ENCODE assay signal across 9 cellular contexts in genomic region chr17:37570527-37571093, GRCh38. TPM values are rescaled to one million over a fixed set of nuclear protein-coding genes. Genes with fewer than 3 reads are reported as not detected.
DNase-seq lines count a peak whose midpoint lies in the region; ATAC-seq, FAIRE-seq and TF ChIP-seq lines count a peak whose summit lies in the region.
"Had no signal": no experiment of that assay in that cellular context is flagged by ENCODE, and none has a peak within 500 bp of the region (broad histone marks: within the 10 kb centered on the region; RNA-seq: fewer than 3 reads in every experiment).

No MANE protein-coding gene starts in this region.

- H3K36me3 ChIP-seq in RWPE2 (ENCODE audit: low read depth) (peaks cover 64% of the 10 kb centered on the region), bronchial epithelial cell (ENCODE audit: control insufficient read depth, insufficient read depth, low read length) (peaks cover 5% of the 10 kb centered on the region), left lung (peaks cover 0 to 90% of the 10 kb centered on the region in 2 donors), tibial nerve (peaks cover 6 to 90% (median 13%) of the 10 kb centered on the region in 3 donors)

- H3K4me1 ChIP-seq in RWPE2 (ENCODE audit: insufficient read depth, poor library complexity, severe bottlenecking) (no peaks in the 10 kb centered on the region), left lung (no peaks in the 10 kb centered on the region), tibial nerve (no peaks in the 10 kb centered on the region)

- 93% methylated on average over 8 of the region's 8 CpGs for WGBS in tibial nerve, 2 donors

- H3K27me3 ChIP-seq in RWPE2 (ENCODE audit: insufficient read depth, poor library complexity, severe bottlenecking) (no peaks in the 10 kb centered on the region), bronchial epithelial cell (ENCODE audit: control insufficient read depth, insufficient read depth, low read length) (no peaks in the 10 kb centered on the region), left lung (no peaks in the 10 kb centered on the region), tibial nerve (no peaks in the 10 kb centered on the region)

- FAIRE-seq in bronchial epithelial cell (lab: Jason Lieb, UNC), result no peak

- no peak overlapping the region for H3K4me3 ChIP-seq in RWPE2 (ENCODE audit: severe bottlenecking)
- H3K4me3 ChIP-seq in bronchial epithelial cell (ENCODE audit: low read depth, low read length), result no peak overlapping the region
- no peak overlapping the region for H3K4me3 ChIP-seq in left lung
- no peak overlapping the region for H3K4me3 ChIP-seq in tibial nerve
- H3K4me3 ChIP-seq: skin epidermis had no signal

- no peak for TF ChIP-seq POLR2A in tibial nerve (IDR thresholded peaks at IDR 0.05)

- H3K9me3 ChIP-seq in RWPE2 (ENCODE audit: severe bottlenecking) (no peaks in the 10 kb centered on the region), left lung (no peaks in the 10 kb centered on the region), tibial nerve (peaks cover 0 to 16% (median 0%) of the 10 kb centered on the region in 4 donors)

- peak; percentile 100 for ATAC-seq in RWPE2 (ENCODE audit: low read depth)
- ATAC-seq in left lung, result peak; percentile 95
- ATAC-seq in HG03565 (IDR thresholded peaks at IDR 0.05; ENCODE audit: unreplicated experiment), result no peak

- intact Hi-C loops in left lung (cut with DNase I), result no loop called here

- TF ChIP-seq EP300 in tibial nerve (IDR thresholded peaks at IDR 0.05), result no peak

- H3K27ac ChIP-seq in RWPE2 (ENCODE audit: poor library complexity, severe bottlenecking), result no peak overlapping the region
- no peak overlapping the region for H3K27ac ChIP-seq in left lung
- H3K27ac ChIP-seq in tibial nerve, result no peak overlapping the region
- H3K27ac ChIP-seq: skin epidermis had no signal

- peak; percentile 64 for DNase-seq in DMS 273 (lab: John Stamatoyannopoulos, UW; ENCODE audit: unreplicated experiment)
- peak; percentile 92 for DNase-seq in HPDE6-E6E7 (ENCODE audit: extremely low spot score)
- DNase-seq in RWPE2 (ENCODE audit: low spot score), result peak; percentile 84
- DNase-seq in bronchial epithelial cell (ENCODE audit: low read depth), result peak; percentile 87
- DNase-seq in left lung, result peak in 1 of 2 donors; percentile 40
- DNase-seq in tibial nerve (ENCODE audit: low spot score in 2 of 2), result no peak
- DNase-seq in CD1c-positive myeloid dendritic cell (ENCODE audit: extremely low spot score), result no peak

- TF ChIP-seq CTCF in RWPE2 (IDR thresholded peaks at IDR 0.05; ENCODE audit: poor library complexity, severe bottlenecking) (peak; percentile 89), bronchial epithelial cell (IDR thresholded peaks at IDR 0.05; ENCODE audit: insufficient read depth, low read length, severe bottlenecking) (peak; percentile 70), left lung (IDR thresholded peaks at IDR 0.05) (peak; percentile 16 to 19), tibial nerve (IDR thresholded peaks at IDR 0.05) (peak in 3 of 5 experiments; percentile 8 to 17 (median 12))

RNA-seq across cellular contexts. Expression of gene SYNRG, which starts 38.6 kb away (rescaled TPM):
- total RNA-seq in bronchial epithelial cell, result 4.7 and 6.7 TPM in 2 replicates
- total RNA-seq in left lung, result 10 to 100 TPM; 38.6 to 41.2 TPM
- total RNA-seq in tibial nerve, result 10 to 100 TPM; 26.8 to 42.3 (median 31.1) TPM

Comparison
In these comparisons a context has a peak if more than half of its experiments do, and no peak if none do; other contexts are left out.
1. DNase-seq: peak in DMS 273 (single experiment), HPDE6-E6E7 (single experiment), RWPE2 (single experiment) and bronchial epithelial cell (single experiment); none in tibial nerve (0 of 2) and CD1c-positive myeloid dendritic cell (single experiment).
2. CTCF ChIP-seq: peak in every context shown above with its lines; median percentile 89 in RWPE2; 70 in bronchial epithelial cell; 18 in left lung; 12 in tibial nerve.